ENCODE assay signal across 9 cellular contexts in genomic region chr14:103427485-103428443, GRCh38. TPM values are rescaled to one million over a fixed set of nuclear protein-coding genes. Genes with fewer than 3 reads are reported as not detected.
A peak's percentile ranks its signal among the peaks of the same experiment; 100 is the strongest.
DNase-seq lines count a peak whose midpoint lies in the region; ATAC-seq and TF ChIP-seq lines count a peak whose summit lies in the region.
"Had no signal": no experiment of that assay in that cellular context is flagged by ENCODE, and none has a peak within 500 bp of the region (broad histone marks: within the 10 kb centered on the region; RNA-seq: fewer than 3 reads in every experiment).

No MANE protein-coding gene starts in this region.

- intact Hi-C loops in A673 (cut with micrococcal nuclease; ENCODE audit: unreplicated experiment), result loop anchor here (5.0 kb wide), 1 partner anchor 35 kb away; no protein-coding TSS in a partner anchor

- no peaks in the 10 kb centered on the region for H3K9me3 Mint-ChIP-seq in activated T-helper 17 cell treated with anti-CD3 and anti-CD28 coated beads, Interleukin-2, amount 50 U/mL, for 72 hours
- no peaks in the 10 kb centered on the region for H3K9me3 Mint-ChIP-seq in immature natural killer cell

- H3K36me3 Mint-ChIP-seq in activated T-helper 17 cell treated with anti-CD3 and anti-CD28 coated beads, Interleukin-2, amount 50 U/mL, for 72 hours (ENCODE audit: low read depth), result peaks cover 39% of the 10 kb centered on the region
- peaks cover 0 to 4% (median 0%) of the 10 kb centered on the region in 3 donors for H3K36me3 Mint-ChIP-seq in immature natural killer cell

- CTCF ChIA-PET in A673 (lab: Charles Lee), result interaction anchor here (0.7 kb wide), 2 partner anchors 201 to 903 kb away, joined by 5 to 13 read pairs; no protein-coding TSS in a partner anchor

- no peaks in the 10 kb centered on the region for H3K27me3 ChIP-seq in A673 (replicated peaks; ENCODE audit: insufficient read depth, low read depth, low read length, poor library complexity)
- H3K27me3 ChIP-seq in gastroesophageal sphincter, result no peaks in the 10 kb centered on the region

- TF ChIP-seq CTCF in A673 (conservative IDR thresholded peaks at IDR 0.05; ENCODE audit: low read depth, low read length) (no peak), gastroesophageal sphincter (IDR thresholded peaks at IDR 0.05) (no peak)

- TF ChIP-seq EP300 in gastroesophageal sphincter (IDR thresholded peaks at IDR 0.05), result no peak

- peak overlapping the region; percentile 64 for H3K4me3 Mint-ChIP-seq in activated T-helper 17 cell treated with anti-CD3 and anti-CD28 coated beads, Interleukin-2, amount 50 U/mL, for 72 hours
- peak overlapping the region in 3 of 5 donors; percentile 35 to 63 (median 41) for H3K4me3 Mint-ChIP-seq in immature natural killer cell

- peak overlapping the region; percentile 90 for H3K27ac Mint-ChIP-seq in activated T-helper 17 cell treated with anti-CD3 and anti-CD28 coated beads, Interleukin-2, amount 50 U/mL, for 72 hours
- H3K27ac Mint-ChIP-seq in immature natural killer cell, result peak overlapping the region; percentile 18 to 87 (median 69)

- H3K27ac ChIP-seq in A673 (ENCODE audit: low read depth, low read length, poor library complexity, severe bottlenecking) (peak overlapping the region; percentile 73), gastroesophageal sphincter (no peak overlapping the region)

- no TSS peak for BruUV-seq in A673 (replicated peaks; lab: Mats Ljungman, UMichigan)

- WGBS in gastroesophageal sphincter (ENCODE audit: low coverage in 1 of 2), 2 donors, result 63% methylated on average over 3 of the region's 3 CpGs

- peaks cover 53% of the 10 kb centered on the region for H3K4me1 ChIP-seq in A673 (ENCODE audit: insufficient read depth, low read length, poor library complexity, severe bottlenecking)
- peaks cover 0 to 50% (median 5%) of the 10 kb centered on the region in 3 donors for H3K4me1 ChIP-seq in gastroesophageal sphincter

- no peak for TF ChIP-seq POLR2A in gastroesophageal sphincter (IDR thresholded peaks at IDR 0.05)

- H3K36me3 ChIP-seq in A673 (ENCODE audit: insufficient read depth, low read length, poor library complexity, severe bottlenecking), result no peaks in the 10 kb centered on the region
- H3K36me3 ChIP-seq in gastroesophageal sphincter, result peaks cover 0 to 5% of the 10 kb centered on the region in 2 donors

- peak; percentile 84 for ATAC-seq in activated T-helper 17 cell treated with anti-CD3 and anti-CD28 coated beads, Interleukin-2, amount 50 U/mL, for 72 hours (replicated peaks)
- ATAC-seq in gastroesophageal sphincter, result no peak
- ATAC-seq in HG02759 (IDR thresholded peaks at IDR 0.05; ENCODE audit: unreplicated experiment), result no peak
- no peak for ATAC-seq in HG02642 (IDR thresholded peaks at IDR 0.05; ENCODE audit: poor library complexity, unreplicated experiment)

- POLR2A ChIA-PET in A673 (lab: Charles Lee; ENCODE audit: low non-redundant PET), result interaction anchor here (0.7 kb wide), 2 partner anchors 217 to 330 kb away, joined by 3 read pairs; no protein-coding TSS in a partner anchor

- peaks cover 34% of the 10 kb centered on the region for H3K4me1 Mint-ChIP-seq in activated T-helper 17 cell treated with anti-CD3 and anti-CD28 coated beads, Interleukin-2, amount 50 U/mL, for 72 hours
- H3K4me1 Mint-ChIP-seq in immature natural killer cell, result peaks cover 50 to 71% of the 10 kb centered on the region in 2 donors

- H3K9me3 ChIP-seq in A673 (ENCODE audit: low read depth, low read length, poor library complexity, severe bottlenecking) (no peaks in the 10 kb centered on the region), gastroesophageal sphincter (no peaks in the 10 kb centered on the region)

- in situ Hi-C loops in KBM-7 (cut with MboI; ENCODE audit: low pct_unique_long_range_greater_than_20kb, low sequenced_read_pairs), result no loop called here

- H3K27me3 Mint-ChIP-seq in activated T-helper 17 cell treated with anti-CD3 and anti-CD28 coated beads, Interleukin-2, amount 50 U/mL, for 72 hours, result no peaks in the 10 kb centered on the region
- peaks cover 0 to 6% (median 2%) of the 10 kb centered on the region in 3 donors for H3K27me3 Mint-ChIP-seq in immature natural killer cell (ENCODE audit: low read depth in 3 of 3)

- DNase-seq in A673 (ENCODE audit: low spot score) (peak; percentile 89), KBM-7 (peak; percentile 86), immature natural killer cell (peak; percentile 21 to 28 (median 25)), NCI-H146 treated with DMSO at 0.1 percent for 48 hours (lab: John Stamatoyannopoulos, UW; ENCODE audit: unreplicated experiment) (no peak)
- DNase-seq: RPMI8226 had no signal

- H3K4me3 ChIP-seq in A673 (ENCODE audit: low read depth, low read length, poor library complexity, severe bottlenecking) (no peak overlapping the region), gastroesophageal sphincter (no peak overlapping the region)

RNA-seq across cellular contexts. Expression of gene MARK3, which starts 42.5 kb away (rescaled TPM):
- total RNA-seq in A673 (2021) (94.4 and 101 TPM in 2 replicates), gastroesophageal sphincter (100 to 1,000 TPM in 1 of 4 donors, 10 to 100 TPM in 3; 65.1 to 127 (median 70.4) TPM)
- 10 to 100 TPM; 61.2 to 80.8 TPM for total RNA-seq in activated T-helper 17 cell treated with anti-CD3 and anti-CD28 coated beads, Interleukin-2, amount 50 U/mL, for 72 hours
- 10 to 100 TPM; 23.4 to 44.1 (median 25.7) TPM for polyA plus RNA-seq in immature natural killer cell
